ENCODE assay signal across 2 cellular contexts in the genomic region with DNA sequence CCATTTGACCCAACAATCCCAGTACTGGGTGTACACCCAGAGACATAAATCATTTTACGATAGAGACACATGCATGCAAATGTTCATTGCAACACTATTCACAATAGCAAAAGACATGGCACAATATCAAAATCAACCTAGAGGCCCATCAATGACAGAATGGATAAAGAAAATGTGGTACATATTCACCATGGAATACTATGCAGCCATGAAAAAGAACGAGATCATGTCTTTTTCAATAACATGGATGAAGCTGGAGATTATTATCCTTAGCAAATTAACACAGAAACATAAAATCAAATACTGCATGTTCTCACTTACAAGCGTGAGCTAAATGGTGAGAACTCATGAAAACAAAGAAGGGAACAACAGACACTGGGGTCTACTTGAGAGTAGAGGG.
TF ChIP-seq lines count a peak whose summit lies in the region.

No MANE protein-coding gene starts in this region.

TF ChIP-seq in HEK293, 187 proteins besides CTCF, POLR2A, EP300 and RAD21:
- TF ChIP-seq ZNF580 (tag by site-specific recombination; IDR thresholded peaks at IDR 0.05) (0 out of 2 replicates have a peak, but pooled peaks have one; percentile 42), ZNF202 (tag by site-specific recombination; IDR thresholded peaks at IDR 0.05; ENCODE audit: borderline replicate concordance) (no peak), ZNF146 (tag by site-specific recombination; IDR thresholded peaks at IDR 0.05) (peak; percentile 95)
- TF ChIP-seq, protein P1, sequence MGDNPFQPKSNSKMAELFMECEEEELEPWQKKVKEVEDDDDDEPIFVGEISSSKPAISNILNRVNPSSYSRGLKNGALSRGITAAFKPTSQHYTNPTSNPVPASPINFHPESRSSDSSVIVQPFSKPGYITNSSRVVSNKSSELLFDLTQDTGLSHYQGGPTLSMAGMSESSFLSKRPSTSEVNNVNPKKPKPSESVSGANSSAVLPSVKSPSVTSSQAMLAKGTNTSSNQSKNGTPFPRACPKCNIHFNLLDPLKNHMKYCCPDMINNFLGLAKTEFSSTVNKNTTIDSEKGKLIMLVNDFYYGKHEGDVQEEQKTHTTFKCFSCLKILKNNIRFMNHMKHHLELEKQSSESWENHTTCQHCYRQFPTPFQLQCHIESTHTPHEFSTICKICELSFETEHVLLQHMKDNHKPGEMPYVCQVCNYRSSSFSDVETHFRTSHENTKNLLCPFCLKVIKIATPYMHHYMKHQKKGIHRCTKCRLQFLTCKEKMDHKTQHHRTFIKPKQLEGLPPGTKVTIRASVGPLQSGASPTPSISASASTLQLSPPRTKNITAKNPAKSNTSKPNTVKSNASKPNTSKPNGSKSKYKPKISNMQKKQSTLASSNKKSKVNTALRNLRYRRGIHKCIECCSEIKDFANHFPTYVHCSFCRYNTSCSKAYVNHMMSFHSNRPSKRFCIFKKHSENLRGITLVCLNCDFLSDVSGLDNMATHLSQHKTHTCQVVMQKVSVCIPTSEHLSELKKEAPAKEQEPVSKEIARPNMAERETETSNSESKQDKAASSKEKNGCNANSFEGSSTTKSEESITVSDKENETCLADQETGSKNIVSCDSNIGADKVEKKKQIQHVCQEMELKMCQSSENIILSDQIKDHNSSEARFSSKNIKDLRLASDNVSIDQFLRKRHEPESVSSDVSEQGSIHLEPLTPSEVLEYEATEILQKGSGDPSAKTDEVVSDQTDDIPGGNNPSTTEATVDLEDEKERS (tag by site-specific recombination; IDR thresholded peaks at IDR 0.05): 0 out of 2 replicates have a peak, but pooled peaks have one; percentile 26
TF ChIP-seq in HEK293: peak in this region for 3.

TF ChIP-seq in K562, 482 proteins besides CTCF, POLR2A, EP300 and RAD21 (continued from another document):
- TF ChIP-seq, protein P2, sequence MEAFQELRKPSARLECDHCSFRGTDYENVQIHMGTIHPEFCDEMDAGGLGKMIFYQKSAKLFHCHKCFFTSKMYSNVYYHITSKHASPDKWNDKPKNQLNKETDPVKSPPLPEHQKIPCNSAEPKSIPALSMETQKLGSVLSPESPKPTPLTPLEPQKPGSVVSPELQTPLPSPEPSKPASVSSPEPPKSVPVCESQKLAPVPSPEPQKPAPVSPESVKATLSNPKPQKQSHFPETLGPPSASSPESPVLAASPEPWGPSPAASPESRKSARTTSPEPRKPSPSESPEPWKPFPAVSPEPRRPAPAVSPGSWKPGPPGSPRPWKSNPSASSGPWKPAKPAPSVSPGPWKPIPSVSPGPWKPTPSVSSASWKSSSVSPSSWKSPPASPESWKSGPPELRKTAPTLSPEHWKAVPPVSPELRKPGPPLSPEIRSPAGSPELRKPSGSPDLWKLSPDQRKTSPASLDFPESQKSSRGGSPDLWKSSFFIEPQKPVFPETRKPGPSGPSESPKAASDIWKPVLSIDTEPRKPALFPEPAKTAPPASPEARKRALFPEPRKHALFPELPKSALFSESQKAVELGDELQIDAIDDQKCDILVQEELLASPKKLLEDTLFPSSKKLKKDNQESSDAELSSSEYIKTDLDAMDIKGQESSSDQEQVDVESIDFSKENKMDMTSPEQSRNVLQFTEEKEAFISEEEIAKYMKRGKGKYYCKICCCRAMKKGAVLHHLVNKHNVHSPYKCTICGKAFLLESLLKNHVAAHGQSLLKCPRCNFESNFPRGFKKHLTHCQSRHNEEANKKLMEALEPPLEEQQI (IDR thresholded peaks at IDR 0.05): no peak
- peak; percentile 15 for TF ChIP-seq RBM25 (IDR thresholded peaks at IDR 0.05; ENCODE audit: low read depth, low read length, severe bottlenecking)
- TF ChIP-seq HMGN3 (IDR thresholded peaks at IDR 0.05; ENCODE audit: borderline replicate concordance, extremely low read depth, insufficient read length, low read depth, low read length): no peak
- TF ChIP-seq CCAR2 (IDR thresholded peaks at IDR 0.05; ENCODE audit: low read depth, low read length): no peak
- TF ChIP-seq SREBF2 (CRISPR knock-in tag; IDR thresholded peaks at IDR 0.05): no peak
TF ChIP-seq in K562: peak in this region for 2.
